ENCODE assay signal across 8 cellular contexts in genomic region chr9:128420060-128420650, GRCh38. TPM values are rescaled to one million over a fixed set of nuclear protein-coding genes. Genes with fewer than 3 reads are reported as not detected.
DNase-seq lines count a peak whose midpoint lies in the region; ATAC-seq lines count a peak whose summit lies in the region.

No MANE protein-coding gene starts in this region.

- H3K4me3 ChIP-seq in endocrine pancreas (ENCODE audit: control insufficient read depth, insufficient read depth, low read length), result peak overlapping the region; percentile 2
- peak overlapping the region; percentile 83 for H3K4me3 ChIP-seq in mesodermal cell (ENCODE audit: extremely low read depth, insufficient read depth, low read length, poor library complexity, severe bottlenecking)

- DNase-seq in A172 (ENCODE audit: low spot score) (peak; percentile 65), NCI-H748 (lab: John Stamatoyannopoulos, UW; ENCODE audit: unreplicated experiment) (peak; percentile 79)
- DNase-seq in activated CD8-positive, alpha-beta memory T cell treated with anti-CD3 and anti-CD28 coated beads for 4 hours (ENCODE audit: low read depth in 2 of 2), result peak; percentile 34 to 50
- DNase-seq in stimulated activated CD8-positive, alpha-beta memory T cell treated with anti-CD3 and anti-CD28 coated beads, Interleukin-2, amount 100 ng/mL, for 1 hour (ENCODE audit: low read depth in 2 of 2), result peak; percentile 38 to 40

- H3K4me1 ChIP-seq in endocrine pancreas (ENCODE audit: control insufficient read depth, insufficient read depth, low read length) (no peaks in the 10 kb centered on the region), mesodermal cell (ENCODE audit: control insufficient read depth, insufficient read depth, low read length, poor library complexity, severe bottlenecking) (peaks cover 10% of the 10 kb centered on the region)

- ATAC-seq in GM18502 (IDR thresholded peaks at IDR 0.05; ENCODE audit: poor library complexity, unreplicated experiment) (peak; percentile 73), HG03064 (IDR thresholded peaks at IDR 0.05; ENCODE audit: low read depth, unreplicated experiment) (peak; percentile 85)

- H3K36me3 ChIP-seq in endocrine pancreas (ENCODE audit: control insufficient read depth, insufficient read depth, low read length) (no peaks in the 10 kb centered on the region), mesodermal cell (ENCODE audit: control insufficient read depth, insufficient read depth, low read length) (peaks cover 7% of the 10 kb centered on the region)

- no peaks in the 10 kb centered on the region for H3K27me3 ChIP-seq in endocrine pancreas (ENCODE audit: control insufficient read depth, insufficient read depth, low read length)

- peak overlapping the region; percentile 30 for H3K9ac ChIP-seq in endocrine pancreas (ENCODE audit: control insufficient read depth, insufficient read depth, low read length)

- H3K9me3 ChIP-seq in endocrine pancreas (ENCODE audit: control insufficient read depth, low read length), result no peaks in the 10 kb centered on the region
- H3K9me3 ChIP-seq in mesodermal cell (ENCODE audit: control insufficient read depth, low read length), result no peaks in the 10 kb centered on the region

- WGBS in mesodermal cell (ENCODE audit: insufficient coverage in 2 of 2), 2 experiments, result 2 to 3% methylated on average over 41 to 49 of the region's 59 CpGs

- H3K27ac ChIP-seq in mesodermal cell (ENCODE audit: low read depth, low read length, severe bottlenecking), result no peak overlapping the region

RNA-seq across cellular contexts. Expression of gene CERCAM, which starts 0.5 kb away (rescaled TPM):
- 60.3 and 64.0 TPM in 2 replicates for total RNA-seq in A172 (2014; rRNA removed; shearing (Covaris generic))
- polyA plus RNA-seq in mesodermal cell (2013, experiment 1 of 2), result 34.4 TPM
- polyA plus RNA-seq in mesodermal cell (2013, experiment 2 of 2), result 27.4 TPM

RNA-seq across cellular contexts. Expression of gene ODF2, which starts 35.7 kb away (rescaled TPM):
- total RNA-seq in A172 (2014; rRNA removed; shearing (Covaris generic)), result 44.7 and 55.7 TPM in 2 replicates
- 45.2 TPM for polyA plus RNA-seq in mesodermal cell (2013, experiment 1 of 2)
- polyA plus RNA-seq in mesodermal cell (2013, experiment 2 of 2), result 46.5 TPM

RNA-seq across cellular contexts. Expression of gene URM1, which starts 49.0 kb away (rescaled TPM):
- 105 and 125 TPM in 2 replicates for total RNA-seq in A172 (2014; rRNA removed; shearing (Covaris generic))
- 39.9 TPM for polyA plus RNA-seq in mesodermal cell (2013, experiment 1 of 2)
- polyA plus RNA-seq in mesodermal cell (2013, experiment 2 of 2), result 35.5 TPM
